Comparison of ENCODE assay signal across 16 cellular contexts in genomic region chr7:155683098-155683497, GRCh38.
"Had no signal": no experiment of that assay in that cellular context is flagged by ENCODE, and none has a peak within 500 bp of the region (broad histone marks: within the 10 kb centered on the region; RNA-seq: fewer than 3 reads in every experiment).

No MANE protein-coding gene starts in this region.

- H3K27ac Mint-ChIP-seq: mesothelial cell of epicardium had no signal

- H3K27me3 ChIP-seq: dorsolateral prefrontal cortex, heart left ventricle had no signal

- H3K27me3 Mint-ChIP-seq: memory B cell, progenitor cell of endocrine pancreas had no signal

- H3K9me3 ChIP-seq: lower lobe of right lung had no signal

- H3K4me1 ChIP-seq: lower lobe of right lung had no signal

- H3K4me3 ChIP-seq: dorsolateral prefrontal cortex, heart left ventricle, lower lobe of right lung, smooth muscle cell had no signal

- ATAC-seq: heart left ventricle, lower lobe of right lung, right cardiac atrium had no signal

- DNase-seq: cortex of kidney; dorsolateral prefrontal cortex; effector CD8-positive, alpha-beta T cell; foreskin melanocyte; heart left ventricle; hypothalamus; kidney glomerular epithelial cell; lower lobe of right lung; right cardiac atrium; stimulated activated CD4-positive, alpha-beta T cell treated with anti-CD3 and anti-CD28 coated beads, Interleukin-2, amount 100 ng/mL, for 48 hours; stimulated activated naive CD4-positive, alpha-beta T cell treated with Interleukin-2 at 50 U/mL for 16 hours; trophoblast cell had no signal

- H3K27ac ChIP-seq: dorsolateral prefrontal cortex, heart left ventricle, lower lobe of right lung had no signal

- H3K4me1 Mint-ChIP-seq: mesothelial cell of epicardium had no signal

- H3K4me3 Mint-ChIP-seq: memory B cell, mesothelial cell of epicardium had no signal
